Comparison of ENCODE assay signal across 24 cellular contexts in the genomic region with DNA sequence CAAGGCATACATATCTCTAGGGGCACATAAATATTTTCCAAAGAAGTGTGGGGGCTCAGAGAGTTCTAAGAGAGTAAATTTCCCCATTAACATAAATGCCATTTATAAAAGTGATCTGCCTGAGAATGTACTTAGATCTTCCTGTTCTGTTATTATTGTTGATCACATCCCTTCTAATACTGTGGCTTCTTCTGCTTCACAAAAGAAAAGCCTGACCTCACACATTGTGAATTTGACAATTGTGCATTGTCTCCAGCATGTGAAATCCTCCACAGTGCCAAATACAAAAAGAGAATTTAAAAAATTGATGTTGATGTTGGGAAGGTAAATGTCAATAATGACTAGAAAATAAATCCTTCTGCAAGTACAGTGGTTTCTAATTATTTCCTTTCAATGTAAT.
"Had no signal": no experiment of that assay in that cellular context is flagged by ENCODE, and none has a peak within 500 bp of the region (broad histone marks: within the 10 kb centered on the region; RNA-seq: fewer than 3 reads in every experiment).

No MANE protein-coding gene starts in this region.

- H3K27me3 Mint-ChIP-seq: naive B cell; stimulated activated naive B cell treated with anti-CD40 and anti-IgM and Interleukin-4, amounts not matched to agents 10 μg/mL and 1 μg/mL and 100 μg/mL, for 72 hours; stimulated activated naive CD8-positive, alpha-beta T cell treated with anti-CD3 and anti-CD28 coated beads, Interleukin-15, amount 100 ng/mL, for 72 hours; type B pancreatic cell had no signal

- H3K27me3 ChIP-seq: colonic mucosa, esophagus muscularis mucosa, gastrocnemius medialis, right lobe of liver, thyroid gland had no signal

- H3K79me2 ChIP-seq: parathyroid adenoma had no signal

- DNase-seq: cerebellar nuclear complex; colonic mucosa; dermis blood vessel endothelial cell; effector CD8-positive, alpha-beta T cell; gastrocnemius medialis; glutamatergic neuron; immature natural killer cell; left cardiac atrium; left ventricle myocardium inferior; mesendoderm; naive B cell; psoas muscle; retina; right lobe of liver; stimulated activated CD4-positive, alpha-beta T cell treated with anti-CD3 and anti-CD28 coated beads, Interleukin-4, amount 100 ng/mL, for 24 hours; stimulated activated naive B cell treated with anti-CD40 and anti-IgM and Interleukin-4, amounts not matched to agents 10 μg/mL and 1 μg/mL and 100 μg/mL, for 72 hours; stimulated activated naive CD8-positive, alpha-beta T cell treated with anti-CD3 and anti-CD28 coated beads, Interleukin-15, amount 100 ng/mL, for 72 hours; thyroid gland had no signal

- ATAC-seq: gastrocnemius medialis; left cardiac atrium; psoas muscle; right lobe of liver; stimulated activated naive B cell treated with anti-CD40 and anti-IgM and Interleukin-4, amounts not matched to agents 10 μg/mL and 1 μg/mL and 100 μg/mL, for 72 hours; stimulated activated naive CD8-positive, alpha-beta T cell treated with anti-CD3 and anti-CD28 coated beads, Interleukin-15, amount 100 ng/mL, for 72 hours had no signal

- H3K36me3 ChIP-seq: colonic mucosa, esophagus muscularis mucosa, gastrocnemius medialis, left ventricle myocardium inferior, right lobe of liver, thyroid gland had no signal

- H3K4me1 Mint-ChIP-seq: immature natural killer cell; naive B cell; nephron; stimulated activated naive B cell treated with anti-CD40 and anti-IgM and Interleukin-4, amounts not matched to agents 10 μg/mL and 1 μg/mL and 100 μg/mL, for 72 hours; stimulated activated naive CD8-positive, alpha-beta T cell treated with anti-CD3 and anti-CD28 coated beads, Interleukin-15, amount 100 ng/mL, for 72 hours had no signal

- H2AFZ ChIP-seq: parathyroid adenoma had no signal

- H3K4me3 Mint-ChIP-seq: immature natural killer cell; naive B cell; nephron; stimulated activated naive B cell treated with anti-CD40 and anti-IgM and Interleukin-4, amounts not matched to agents 10 μg/mL and 1 μg/mL and 100 μg/mL, for 72 hours; stimulated activated naive CD8-positive, alpha-beta T cell treated with anti-CD3 and anti-CD28 coated beads, Interleukin-15, amount 100 ng/mL, for 72 hours; type B pancreatic cell had no signal

- H3K36me3 Mint-ChIP-seq: immature natural killer cell, type B pancreatic cell had no signal

- H3K27ac Mint-ChIP-seq: immature natural killer cell; naive B cell; nephron; stimulated activated naive B cell treated with anti-CD40 and anti-IgM and Interleukin-4, amounts not matched to agents 10 μg/mL and 1 μg/mL and 100 μg/mL, for 72 hours; stimulated activated naive CD8-positive, alpha-beta T cell treated with anti-CD3 and anti-CD28 coated beads, Interleukin-15, amount 100 ng/mL, for 72 hours; type B pancreatic cell had no signal

- H3K4me1 ChIP-seq: colonic mucosa, esophagus muscularis mucosa, gastrocnemius medialis, left ventricle myocardium inferior, parathyroid adenoma, psoas muscle, right lobe of liver, thyroid gland had no signal

- H3K4me3 ChIP-seq: colonic mucosa, esophagus muscularis mucosa, gastrocnemius medialis, left ventricle myocardium inferior, lung, psoas muscle, right lobe of liver, thyroid gland had no signal

- H3K27ac ChIP-seq: colonic mucosa, epithelial cell of prostate, esophagus muscularis mucosa, gastrocnemius medialis, left ventricle myocardium inferior, parathyroid adenoma, psoas muscle, right lobe of liver, thyroid gland had no signal
